11 cellular contexts compared by ENCODE assay signal in the genomic region with DNA sequence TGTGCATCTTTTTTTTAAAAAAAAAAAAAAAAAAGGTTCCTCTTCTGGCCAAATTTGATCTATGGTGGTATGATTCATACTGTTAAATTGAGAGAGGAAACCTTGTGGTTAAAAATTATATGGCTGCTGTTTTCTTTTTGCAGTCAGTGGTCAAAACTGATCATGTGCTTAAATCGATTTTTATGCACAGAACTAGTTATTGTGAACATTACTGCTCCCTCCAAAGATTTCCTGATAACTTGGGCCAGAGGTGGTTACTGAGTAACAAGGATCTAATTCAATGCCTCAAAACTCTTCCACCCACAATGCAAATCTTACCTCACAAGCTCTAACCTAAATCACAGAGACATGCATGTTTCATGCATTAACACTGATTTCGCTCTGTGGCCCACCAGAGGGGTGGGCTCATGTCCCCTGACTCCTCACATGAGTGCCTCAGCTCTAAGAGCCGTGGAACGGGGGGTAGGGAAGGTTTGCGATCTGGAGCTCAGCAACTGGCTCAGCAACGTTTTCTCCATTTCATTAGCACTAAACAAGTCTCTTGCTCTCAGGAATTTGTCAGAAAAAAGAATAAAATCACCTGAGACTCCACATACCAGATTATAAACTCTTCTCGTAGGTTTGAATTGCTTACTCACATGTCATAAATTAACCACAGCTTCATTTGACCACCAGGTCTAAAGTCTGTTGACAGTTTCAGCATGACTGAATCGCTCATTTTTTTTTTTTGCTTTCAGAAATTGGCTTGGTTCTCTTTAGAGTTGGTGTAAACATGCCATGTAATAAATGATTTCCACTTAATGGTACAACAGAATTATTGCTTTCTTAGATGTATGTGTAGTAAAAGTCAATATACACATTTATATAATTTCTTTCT.
DNase-seq lines count a peak whose midpoint lies in the region; ATAC-seq, FAIRE-seq and TF ChIP-seq lines count a peak whose summit lies in the region.
"Had no signal": no experiment of that assay in that cellular context is flagged by ENCODE, and none has a peak within 500 bp of the region (broad histone marks: within the 10 kb centered on the region; RNA-seq: fewer than 3 reads in every experiment).

No MANE protein-coding gene starts in this region.

- no peak overlapping the region for H3K27ac ChIP-seq in colonic mucosa

- no peaks in the 10 kb centered on the region for H3K27me3 ChIP-seq in colonic mucosa

- H3K9ac ChIP-seq in colonic mucosa (ENCODE audit: low read depth in 2 of 2, low read length in 2 of 2), result peak overlapping the region in 1 of 2 donors; percentile 30

- no peaks in the 10 kb centered on the region for H3K9me3 ChIP-seq in colonic mucosa

- peak; percentile 72 for ATAC-seq in HG02759 (IDR thresholded peaks at IDR 0.05; ENCODE audit: unreplicated experiment)
- ATAC-seq: HCT116 had no signal

- peak; percentile 60 for FAIRE-seq in GM18507 (lab: Jason Lieb, UNC)

- intact Hi-C loops in colonic mucosa (cut with DNase I), result no loop called here

- H3K4me3 ChIP-seq in NB4 (ENCODE audit: low read depth, low read length) (no peak overlapping the region), colonic mucosa (no peak overlapping the region)

- TF ChIP-seq POLR2A in NB4 (IDR thresholded peaks at IDR 0.05; ENCODE audit: extremely low read depth, insufficient read length), result no peak

- no peak for DNase-seq in GM18507 (ENCODE audit: extremely low spot score, insufficient read length, low read depth)
- DNase-seq in NB4 (ENCODE audit: low read depth), result peak; percentile 24
- peak; percentile 66 for DNase-seq in kidney glomerular epithelial cell (lab: John Stamatoyannopoulos, UW)
- no peak for DNase-seq in globus pallidus (ENCODE audit: low spot score)
- no peak for DNase-seq in pons (ENCODE audit: low spot score)
- DNase-seq in colonic mucosa, result no peak
- no peak for DNase-seq in superior temporal gyrus (ENCODE audit: extremely low spot score)
- DNase-seq: COR-L47, NCI-H510A had no signal

- TF ChIP-seq CTCF in NB4 (IDR thresholded peaks at IDR 0.05; ENCODE audit: low read depth, low read length), result no peak
- TF ChIP-seq CTCF in colonic mucosa (IDR thresholded peaks at IDR 0.05), result no peak

- H3K4me1 ChIP-seq in colonic mucosa, result no peaks in the 10 kb centered on the region

- H3K36me3 ChIP-seq in colonic mucosa, result no peaks in the 10 kb centered on the region

Comparison
In these comparisons a context has a peak if more than half of its experiments do, and no peak if none do; other contexts are left out.
1. DNase-seq: peak in NB4 (single experiment) and kidney glomerular epithelial cell (single experiment); none in GM18507 (single experiment), globus pallidus (single experiment), pons (single experiment), colonic mucosa (single experiment) and superior temporal gyrus (single experiment).